Comparison of ENCODE assay signal across 1 cellular context in the genomic region with DNA sequence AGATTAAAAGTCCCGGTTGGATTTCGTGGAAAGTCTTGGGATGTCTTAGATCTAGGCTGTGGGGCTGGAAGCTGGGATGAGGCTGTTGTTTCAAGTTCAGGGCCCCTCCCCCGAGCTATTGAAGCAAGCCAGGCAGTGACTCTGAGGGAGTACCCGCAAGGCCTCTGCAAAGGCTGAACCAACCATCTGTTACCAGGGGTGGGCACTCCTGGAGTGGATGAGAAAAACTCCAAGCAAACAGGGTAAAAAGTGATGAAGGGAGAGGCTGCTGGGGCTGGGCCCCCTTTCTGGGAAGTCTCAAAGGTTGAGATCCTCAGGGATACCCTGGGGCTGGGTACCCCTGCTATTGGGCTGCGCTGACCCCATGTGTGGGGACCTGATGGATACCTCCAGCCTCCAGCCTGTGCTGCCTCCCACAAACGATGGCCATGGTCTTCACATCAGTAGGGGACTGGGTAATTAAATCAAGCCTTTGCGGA.
TF ChIP-seq lines count a peak whose summit lies in the region.

No MANE protein-coding gene starts in this region.

TF ChIP-seq in SK-N-SH treated with all-trans-retinoic acid at 6 μM for 48 hours, 23 proteins besides CTCF, POLR2A, EP300 and RAD21 (continued from another document):
- TF ChIP-seq, protein P1, sequence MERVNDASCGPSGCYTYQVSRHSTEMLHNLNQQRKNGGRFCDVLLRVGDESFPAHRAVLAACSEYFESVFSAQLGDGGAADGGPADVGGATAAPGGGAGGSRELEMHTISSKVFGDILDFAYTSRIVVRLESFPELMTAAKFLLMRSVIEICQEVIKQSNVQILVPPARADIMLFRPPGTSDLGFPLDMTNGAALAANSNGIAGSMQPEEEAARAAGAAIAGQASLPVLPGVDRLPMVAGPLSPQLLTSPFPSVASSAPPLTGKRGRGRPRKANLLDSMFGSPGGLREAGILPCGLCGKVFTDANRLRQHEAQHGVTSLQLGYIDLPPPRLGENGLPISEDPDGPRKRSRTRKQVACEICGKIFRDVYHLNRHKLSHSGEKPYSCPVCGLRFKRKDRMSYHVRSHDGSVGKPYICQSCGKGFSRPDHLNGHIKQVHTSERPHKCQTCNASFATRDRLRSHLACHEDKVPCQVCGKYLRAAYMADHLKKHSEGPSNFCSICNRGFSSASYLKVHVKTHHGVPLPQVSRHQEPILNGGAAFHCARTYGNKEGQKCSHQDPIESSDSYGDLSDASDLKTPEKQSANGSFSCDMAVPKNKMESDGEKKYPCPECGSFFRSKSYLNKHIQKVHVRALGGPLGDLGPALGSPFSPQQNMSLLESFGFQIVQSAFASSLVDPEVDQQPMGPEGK (CRISPR knock-in tag; IDR thresholded peaks at IDR 0.05; ENCODE audit: borderline replicate concordance) = no peak
- no peak for TF ChIP-seq RARB (CRISPR knock-in tag; IDR thresholded peaks at IDR 0.05)
- TF ChIP-seq ISL1 (CRISPR knock-in tag; IDR thresholded peaks at IDR 0.05) = no peak
- TF ChIP-seq ARNTL (CRISPR knock-in tag; IDR thresholded peaks at IDR 0.05; ENCODE audit: borderline replicate concordance, low read depth) = no peak
- TF ChIP-seq, protein P2, sequence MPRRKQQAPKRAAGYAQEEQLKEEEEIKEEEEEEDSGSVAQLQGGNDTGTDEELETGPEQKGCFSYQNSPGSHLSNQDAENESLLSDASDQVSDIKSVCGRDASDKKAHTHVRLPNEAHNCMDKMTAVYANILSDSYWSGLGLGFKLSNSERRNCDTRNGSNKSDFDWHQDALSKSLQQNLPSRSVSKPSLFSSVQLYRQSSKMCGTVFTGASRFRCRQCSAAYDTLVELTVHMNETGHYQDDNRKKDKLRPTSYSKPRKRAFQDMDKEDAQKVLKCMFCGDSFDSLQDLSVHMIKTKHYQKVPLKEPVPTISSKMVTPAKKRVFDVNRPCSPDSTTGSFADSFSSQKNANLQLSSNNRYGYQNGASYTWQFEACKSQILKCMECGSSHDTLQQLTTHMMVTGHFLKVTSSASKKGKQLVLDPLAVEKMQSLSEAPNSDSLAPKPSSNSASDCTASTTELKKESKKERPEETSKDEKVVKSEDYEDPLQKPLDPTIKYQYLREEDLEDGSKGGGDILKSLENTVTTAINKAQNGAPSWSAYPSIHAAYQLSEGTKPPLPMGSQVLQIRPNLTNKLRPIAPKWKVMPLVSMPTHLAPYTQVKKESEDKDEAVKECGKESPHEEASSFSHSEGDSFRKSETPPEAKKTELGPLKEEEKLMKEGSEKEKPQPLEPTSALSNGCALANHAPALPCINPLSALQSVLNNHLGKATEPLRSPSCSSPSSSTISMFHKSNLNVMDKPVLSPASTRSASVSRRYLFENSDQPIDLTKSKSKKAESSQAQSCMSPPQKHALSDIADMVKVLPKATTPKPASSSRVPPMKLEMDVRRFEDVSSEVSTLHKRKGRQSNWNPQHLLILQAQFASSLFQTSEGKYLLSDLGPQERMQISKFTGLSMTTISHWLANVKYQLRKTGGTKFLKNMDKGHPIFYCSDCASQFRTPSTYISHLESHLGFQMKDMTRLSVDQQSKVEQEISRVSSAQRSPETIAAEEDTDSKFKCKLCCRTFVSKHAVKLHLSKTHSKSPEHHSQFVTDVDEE (CRISPR knock-in tag; IDR thresholded peaks at IDR 0.05) = no peak
- TF ChIP-seq TOX (CRISPR knock-in tag; IDR thresholded peaks at IDR 0.05; ENCODE audit: borderline replicate concordance) = no peak
- TF ChIP-seq TCF4 (CRISPR knock-in tag; IDR thresholded peaks at IDR 0.05; ENCODE audit: borderline replicate concordance) = no peak
